ENCODE assay signal across 21 cellular contexts in the genomic region with DNA sequence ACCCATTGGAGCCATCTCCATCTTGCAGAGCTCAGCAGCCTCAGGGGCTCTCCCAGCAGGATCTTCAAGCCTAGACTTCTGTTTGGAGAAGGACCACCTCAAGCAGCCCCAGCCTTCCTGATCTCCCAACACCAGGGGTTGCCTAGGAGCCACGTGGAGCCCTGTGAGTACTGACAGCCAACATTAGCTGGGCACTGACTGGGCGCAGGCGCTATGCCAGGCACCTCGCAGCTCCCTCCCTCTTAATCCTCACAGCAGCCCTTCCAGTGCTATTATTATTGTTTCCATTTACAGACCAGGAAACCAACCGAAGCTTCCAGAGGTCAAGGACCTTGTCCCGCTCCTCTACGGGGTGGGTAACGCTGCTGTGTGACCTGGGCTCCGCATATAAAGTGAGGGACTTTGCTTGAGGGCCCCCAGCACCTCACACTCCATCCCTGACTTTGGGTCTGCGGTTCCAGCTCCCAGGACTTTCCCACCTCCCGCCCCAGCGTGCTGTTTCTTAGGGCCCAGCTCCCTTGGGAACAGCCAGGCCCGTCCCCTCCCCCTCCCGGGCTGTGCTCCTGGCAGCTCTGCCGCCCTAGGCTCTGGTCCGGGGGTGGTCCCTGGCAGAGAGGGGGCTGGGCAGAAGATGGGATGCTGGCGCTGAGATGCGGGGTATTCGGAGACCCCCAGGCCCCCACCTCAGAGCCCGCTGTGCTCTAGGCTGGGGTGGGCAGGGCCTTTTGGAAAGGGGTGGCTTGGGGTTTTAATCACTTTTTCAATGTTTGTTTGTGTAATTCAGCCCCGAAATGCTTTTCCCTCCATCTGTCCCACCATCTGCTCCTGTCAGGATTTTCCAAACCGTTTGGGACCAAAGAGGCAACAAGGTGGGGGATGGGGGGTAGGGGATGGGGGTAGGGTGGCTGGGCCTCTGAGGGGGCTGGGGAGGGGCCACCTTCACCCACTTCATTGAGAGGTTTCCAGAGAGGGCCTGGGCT. TPM values are rescaled to one million over a fixed set of nuclear protein-coding genes. Genes with fewer than 3 reads are reported as not detected.
DNase-seq lines count a peak whose midpoint lies in the region; ATAC-seq and TF ChIP-seq lines count a peak whose summit lies in the region.
"Had no signal": no experiment of that assay in that cellular context is flagged by ENCODE, and none has a peak within 500 bp of the region (broad histone marks: within the 10 kb centered on the region; RNA-seq: fewer than 3 reads in every experiment).

No MANE protein-coding gene starts in this region.

- DNase-seq in NCI-H1417 (lab: John Stamatoyannopoulos, UW) (peak in 2 of 3 experiments; percentile 14 to 29), NCI-H1417 treated with DMSO at 0.1 percent for 48 hours (lab: John Stamatoyannopoulos, UW) (no peak), NCI-H524 treated with DMSO at 0.1 percent for 48 hours (lab: John Stamatoyannopoulos, UW) (peak; percentile 87), Right ventricle myocardium superior (peak; percentile 84), stomach (peak; percentile 49), MV-4-11 (lab: John Stamatoyannopoulos, UW) (no peak)
- DNase-seq: activated naive CD8-positive, alpha-beta T cell treated with anti-CD3 and anti-CD28 coated beads for 36 hours; CD8-positive, alpha-beta T cell; naive B cell; NCI-H526 treated with DMSO at 0.1 percent for 48 hours; stimulated activated CD4-positive, alpha-beta T cell treated with anti-CD3 and anti-CD28 coated beads, Interleukin-1b, Interleukin-23, amount 100 ng/mL, for 48 hours had no signal

- H3K4me3 ChIP-seq in stomach: no peak overlapping the region
- H3K4me3 ChIP-seq: hepatocyte, upper lobe of right lung had no signal

- no peak for TF ChIP-seq EP300 in stomach (IDR thresholded peaks at IDR 0.05)

- ATAC-seq in Right ventricle myocardium superior (ENCODE audit: poor library complexity) (peak; percentile 84), GM18520 (IDR thresholded peaks at IDR 0.05; ENCODE audit: unreplicated experiment) (no peak), esophagus mucosa (no peak)
- ATAC-seq: CD8-positive, alpha-beta T cell; left lobe of liver; upper lobe of right lung had no signal

- peaks cover 17 to 38% (median 31%) of the 10 kb centered on the region in 4 donors for H3K4me1 ChIP-seq in stomach
- H3K4me1 ChIP-seq: upper lobe of right lung had no signal

- H3K27ac ChIP-seq in stomach: no peak overlapping the region
- H3K27ac ChIP-seq: 22Rv1, epithelial cell of prostate, hepatocyte, upper lobe of right lung had no signal

- peaks cover 11 to 41% (median 29%) of the 10 kb centered on the region in 3 donors for H3K27me3 ChIP-seq in stomach

- WGBS in stomach, 5 donors: 20 to 31% (median 25%) methylated on average over 13 to 22 of the region's 22 CpGs

- no peak for TF ChIP-seq POLR2A in stomach (IDR thresholded peaks at IDR 0.05)

- intact Hi-C loops in Right ventricle myocardium superior (cut with DNase I): no loop called here
- intact Hi-C loops in stomach (cut with DNase I; ENCODE audit: low total_unique reads): no loop called here

- H3K36me3 ChIP-seq in stomach: no peaks in the 10 kb centered on the region
- H3K36me3 ChIP-seq: upper lobe of right lung had no signal

- no peak for TF ChIP-seq CTCF in stomach (IDR thresholded peaks at IDR 0.05)

- H3K9me3 ChIP-seq in stomach: no peaks in the 10 kb centered on the region
- H3K9me3 ChIP-seq: upper lobe of right lung had no signal

RNA-seq across cellular contexts. Expression of a gene that starts 4.1 kb away (rescaled TPM):
- total RNA-seq in Right ventricle myocardium superior (not detected), stomach (1 to 10 TPM in 1 of 5 donors, not detected in 4; 4.9 TPM), esophagus mucosa (not detected)
- under 1 TPM in 2 of 3 donors, not detected in 1; 0.30 to 0.75 TPM for polyA plus RNA-seq in stomach
- total RNA-seq: CD8-positive, alpha-beta T cell; hepatocyte; left lobe of liver; pulmonary artery endothelial cell; upper lobe of right lung had no signal

RNA-seq across cellular contexts. Expression of a gene that starts 11.4 kb away (rescaled TPM):
- 139 TPM for total RNA-seq in Right ventricle myocardium superior
- 10 to 100 TPM in 2 of 5 donors, 1 to 10 TPM in 1, under 1 TPM in 1, not detected in 1; 0.89 to 21.0 (median 6.9) TPM for total RNA-seq in stomach
- polyA plus RNA-seq in stomach: 1 to 10 TPM; 2.0 to 9.9 (median 6.7) TPM
- total RNA-seq in esophagus mucosa: not detected
- total RNA-seq: activated naive CD8-positive, alpha-beta T cell treated with anti-CD3 and anti-CD28 coated beads for 36 hours; CD8-positive, alpha-beta T cell; HT-29; T-helper 2 cell treated with Interferon-gamma antibody and Interleukin-4, amounts not matched to agents 100 ng/mL and 5 ng/mL, for 36 hours had no signal

RNA-seq across cellular contexts. Expression of a gene that starts 19.0 kb away (rescaled TPM):
- total RNA-seq in Right ventricle myocardium superior (10.5 TPM), stomach (100 to 1,000 TPM in 3 of 5 donors, 10 to 100 TPM in 2; 34.9 to 408 (median 195) TPM), esophagus mucosa (127 TPM)
- polyA plus RNA-seq in stomach: 100 to 1,000 TPM; 104 to 249 (median 122) TPM
- total RNA-seq: CD8-positive, alpha-beta T cell; T-helper 2 cell treated with Interferon-gamma antibody and Interleukin-4, amounts not matched to agents 100 ng/mL and 5 ng/mL, for 36 hours had no signal

Comparison
In these comparisons a context has a peak if more than half of its experiments do, and no peak if none do; other contexts are left out.
1. DNase-seq: peak in NCI-H1417 (2 of 3), NCI-H524 treated with DMSO at 0.1 percent for 48 hours (single experiment), Right ventricle myocardium superior (single experiment) and stomach (single experiment); none in NCI-H1417 treated with DMSO at 0.1 percent for 48 hours (single experiment) and MV-4-11 (single experiment).